In the genomic region with DNA sequence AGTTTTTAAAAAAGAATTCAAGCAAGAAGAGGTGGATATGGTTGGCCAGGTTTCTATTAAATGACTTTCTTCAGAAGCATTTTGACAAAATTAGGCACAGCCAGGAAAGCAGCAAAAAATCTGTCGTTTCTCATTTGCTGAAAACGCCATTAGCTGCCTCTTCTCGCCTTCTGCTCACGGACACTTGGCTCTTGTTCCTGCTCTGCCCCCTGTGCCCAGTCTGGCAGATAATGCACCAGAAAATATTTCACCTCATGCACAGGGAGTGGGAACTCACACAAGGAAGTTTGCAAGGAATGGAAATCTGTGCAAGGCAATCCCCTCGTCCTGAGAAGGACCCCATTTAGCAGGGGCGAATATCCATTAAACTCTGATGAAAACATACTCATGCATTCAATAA, we compare ENCODE assay signal across 17 cellular contexts.
DNase-seq lines count a peak whose midpoint lies in the region; ATAC-seq lines count a peak whose summit lies in the region.
"Had no signal": no experiment of that assay in that cellular context is flagged by ENCODE, and none has a peak within 500 bp of the region (broad histone marks: within the 10 kb centered on the region; RNA-seq: fewer than 3 reads in every experiment).

No MANE protein-coding gene starts in this region.

- ATAC-seq in HG03135 (IDR thresholded peaks at IDR 0.05; ENCODE audit: unreplicated experiment) (no peak), GM19397 (IDR thresholded peaks at IDR 0.05; ENCODE audit: unreplicated experiment) (no peak)
- ATAC-seq: HCT116 had no signal

- DNase-seq in DMS79 treated with DMSO at 0.1 percent for 48 hours (lab: John Stamatoyannopoulos, UW) = peak; percentile 76
- no peak for DNase-seq in DMS79 (lab: John Stamatoyannopoulos, UW)
- peak; percentile 1 to 31 for DNase-seq in cerebellar nuclear complex (lab: John Stamatoyannopoulos, UW)
- DNase-seq in kidney tubule cell (ENCODE audit: low spot score) = peak; percentile 8
- DNase-seq in retina = peak; percentile 22
- no peak for DNase-seq in NCI-H2196 treated with DMSO at 0.1 percent for 48 hours (lab: John Stamatoyannopoulos, UW; ENCODE audit: unreplicated experiment)
- DNase-seq: CD4-positive, alpha-beta T cell; CD8-positive, alpha-beta memory T cell; DMS 273 treated with DMSO at 0.1 percent for 48 hours; DMS53; EL; GF-D8; GM23248; H9 had no signal

Comparison
In these comparisons a context has a peak if more than half of its experiments do, and no peak if none do; other contexts are left out.
1. DNase-seq: peak in DMS79 treated with DMSO at 0.1 percent for 48 hours (single experiment), cerebellar nuclear complex (2 of 2), kidney tubule cell (single experiment) and retina (single experiment); none in DMS79 (single experiment) and NCI-H2196 treated with DMSO at 0.1 percent for 48 hours (single experiment).